Comparison of ENCODE assay signal across 16 cellular contexts in the genomic region with DNA sequence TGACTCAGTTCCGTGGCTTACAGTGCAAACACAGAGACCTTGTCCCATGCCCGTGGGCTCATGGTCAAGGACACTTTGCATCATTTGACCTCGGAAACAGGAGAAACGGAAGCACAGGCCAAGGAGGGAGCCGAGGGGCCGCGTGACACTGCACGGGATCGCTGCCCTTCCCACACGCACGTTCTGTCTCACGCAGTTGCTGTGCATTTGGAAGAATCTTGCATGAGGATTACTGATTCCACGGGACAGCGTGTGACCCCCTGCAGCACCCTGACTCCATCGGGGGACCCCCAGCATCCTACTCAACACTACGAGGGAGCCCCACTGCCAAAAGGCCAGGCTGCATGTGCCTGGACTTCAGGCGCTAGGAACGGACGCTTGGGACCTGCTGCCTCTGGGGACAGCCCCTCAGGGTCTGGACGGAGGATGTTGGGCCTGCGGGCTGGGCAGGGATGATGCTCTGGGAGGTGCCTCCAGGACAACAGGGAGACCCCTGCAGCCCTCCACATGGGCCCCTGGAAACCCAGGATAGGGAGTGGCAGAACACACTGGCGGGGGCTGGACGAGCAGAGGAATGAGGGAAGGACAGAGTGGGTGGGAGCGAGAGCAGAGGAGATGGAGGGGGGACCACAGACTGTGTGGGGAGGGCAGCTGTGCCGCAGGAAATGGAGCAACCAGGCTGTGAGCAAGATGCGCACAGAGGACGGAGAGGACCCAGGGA.
A peak's percentile ranks its signal among the peaks of the same experiment; 100 is the strongest.
DNase-seq lines count a peak whose midpoint lies in the region; ATAC-seq, FAIRE-seq and TF ChIP-seq lines count a peak whose summit lies in the region.
"Had no signal": no experiment of that assay in that cellular context is flagged by ENCODE, and none has a peak within 500 bp of the region (broad histone marks: within the 10 kb centered on the region; RNA-seq: fewer than 3 reads in every experiment).

No MANE protein-coding gene starts in this region.

- ATAC-seq in HepG2, result peak; percentile 31
- ATAC-seq: PC-3 had no signal

- H3K27me3 Mint-ChIP-seq in activated naive CD4-positive, alpha-beta T cell treated with anti-CD3 and anti-CD28 coated beads, Interleukin-2, amount 10 ng/mL, durations not matched to agents 7 days and 5 days, result no peaks in the 10 kb centered on the region
- no peaks in the 10 kb centered on the region; the same call in 1 of the 2 replicates for H3K27me3 Mint-ChIP-seq in HFFc6 (ENCODE audit: insufficient read depth)

- H3K4me1 ChIP-seq in HepG2 (ENCODE audit: insufficient read depth, low read length) (peaks cover 64% of the 10 kb centered on the region), spleen (peaks cover 0 to 41% (median 7%) of the 10 kb centered on the region in 6 donors), hepatocyte (ENCODE audit: insufficient read depth) (no peaks in the 10 kb centered on the region)

- CTCF ChIA-PET in activated naive CD4-positive, alpha-beta T cell treated with anti-CD3 and anti-CD28 coated beads, Interleukin-2, amount 10 ng/mL, durations not matched to agents 7 days and 5 days (lab: Charles Lee), result no interaction called here
- CTCF ChIA-PET in HepG2 (lab: Yijun Ruan, JAX; ENCODE audit: low intra/inter-chr PET ratio, low total read pairs), result no interaction called here

- H3K4me1 Mint-ChIP-seq in activated naive CD4-positive, alpha-beta T cell treated with anti-CD3 and anti-CD28 coated beads, Interleukin-2, amount 10 ng/mL, durations not matched to agents 7 days and 5 days, result no peaks in the 10 kb centered on the region
- no peaks in the 10 kb centered on the region for H3K4me1 Mint-ChIP-seq in HFFc6 (ENCODE audit: low read depth)

- TF ChIP-seq POLR2A in HepG2 (IDR thresholded peaks at IDR 0.05; ENCODE audit: insufficient read depth in 1 of 2, low read depth in 2 of 2, low read length in 2 of 2), result no peak
- TF ChIP-seq POLR2A in spleen (IDR thresholded peaks at IDR 0.05), result no peak

- H3K79me2 ChIP-seq in HepG2 (ENCODE audit: insufficient read depth, low read length) (no peaks in the 10 kb centered on the region), hepatocyte (no peaks in the 10 kb centered on the region)

- 18% methylated on average over 19 of the region's 27 CpGs for WGBS in HepG2 (ENCODE audit: low lambda C conversion rate)
- WGBS in spleen, 5 donors, result 74 to 81% (median 78%) methylated on average over 25 to 27 of the region's 27 CpGs
- WGBS in hepatocyte (ENCODE audit: low lambda C conversion rate, missing lambda C conversion rate), result 91% methylated on average over 26 of the region's 27 CpGs

- H3K27ac ChIP-seq in HepG2 (ENCODE audit: extremely low read length, insufficient read depth, low read length) (peak overlapping the region; percentile 40), spleen (peak overlapping the region in 5 of 8 donors; percentile 20 to 55 (median 37)), hepatocyte (no peak overlapping the region)

- no peak overlapping the region for H3K4me3 Mint-ChIP-seq in activated naive CD4-positive, alpha-beta T cell treated with anti-CD3 and anti-CD28 coated beads, Interleukin-2, amount 10 ng/mL, durations not matched to agents 7 days and 5 days
- H3K4me3 Mint-ChIP-seq in HFFc6, result no peak overlapping the region

- H3K36me3 Mint-ChIP-seq in activated naive CD4-positive, alpha-beta T cell treated with anti-CD3 and anti-CD28 coated beads, Interleukin-2, amount 10 ng/mL, durations not matched to agents 7 days and 5 days, result no peaks in the 10 kb centered on the region
- H3K36me3 Mint-ChIP-seq in HFFc6 (ENCODE audit: low read depth), result no peaks in the 10 kb centered on the region

- no peak overlapping the region for H3K27ac Mint-ChIP-seq in activated naive CD4-positive, alpha-beta T cell treated with anti-CD3 and anti-CD28 coated beads, Interleukin-2, amount 10 ng/mL, durations not matched to agents 7 days and 5 days
- no peak overlapping the region for H3K27ac Mint-ChIP-seq in HFFc6

- no peak for FAIRE-seq in HepG2 (lab: Jason Lieb, UNC)
- FAIRE-seq: A204.1, H54 had no signal

- TF ChIP-seq EP300 in HepG2 (IDR thresholded peaks at IDR 0.05; ENCODE audit: low read depth in 2 of 2, low read length in 2 of 2) (peak in 1 of 2 experiments; percentile 69; a peak in 2 of 4 replicates), HepG2 (CRISPR knock-in tag; IDR thresholded peaks at IDR 0.05; ENCODE audit: borderline replicate concordance) (peak; percentile 77)

- H3K9me2 ChIP-seq in hepatocyte (replicated peaks; ENCODE audit: insufficient read depth), result no peaks in the 10 kb centered on the region

- no peaks in the 10 kb centered on the region for H3K36me3 ChIP-seq in HepG2 (replicated peaks in 1 of 2; ENCODE audit: control insufficient read depth in 1 of 2, insufficient read depth in 2 of 2, low read length in 2 of 2)
- peaks cover 0 to 8% (median 0%) of the 10 kb centered on the region in 6 donors for H3K36me3 ChIP-seq in spleen
- no peaks in the 10 kb centered on the region for H3K36me3 ChIP-seq in hepatocyte (replicated peaks; ENCODE audit: insufficient read depth, low read depth)

- DNase-seq in activated naive CD4-positive, alpha-beta T cell treated with anti-CD3 and anti-CD28 coated beads, Interleukin-2, amount 10 ng/mL, durations not matched to agents 7 days and 5 days, result peak; percentile 8
- no peak for DNase-seq in activated naive CD4-positive, alpha-beta T cell (lab: John Stamatoyannopoulos, UW)
- DNase-seq in RPMI7951 (ENCODE audit: low read depth) (peak; percentile 75), HepG2 (ENCODE audit: low spot score) (peak; percentile 48), spleen (peak; percentile 69), hepatocyte (ENCODE audit: low spot score) (no peak), HFFc6 (no peak), NCI-H128 (lab: John Stamatoyannopoulos, UW; ENCODE audit: unreplicated experiment) (no peak)
- DNase-seq: C1 segment of cervical spinal cord, NCI-H1092, NCI-H2081 treated with DMSO at 0.1 percent for 48 hours, NCI-H510A, NCI-H82, PC-3 had no signal

- no peak overlapping the region for H3K9ac ChIP-seq in HepG2 (ENCODE audit: insufficient read depth, low read depth, low read length)

- TF ChIP-seq CTCF in HepG2 (CRISPR knock-in tag; IDR thresholded peaks at IDR 0.05), result no peak
- no peak for TF ChIP-seq CTCF in spleen (IDR thresholded peaks at IDR 0.05 in 8 of 11, conservative IDR thresholded peaks at IDR 0.05 in 3 of 11)
- TF ChIP-seq CTCF in hepatocyte (IDR thresholded peaks at IDR 0.05; ENCODE audit: poor library complexity), result no peak
- TF ChIP-seq CTCF in HFFc6 (IDR thresholded peaks at IDR 0.05), result no peak

- no peaks in the 10 kb centered on the region for H3K9me3 Mint-ChIP-seq in activated naive CD4-positive, alpha-beta T cell treated with anti-CD3 and anti-CD28 coated beads, Interleukin-2, amount 10 ng/mL, durations not matched to agents 7 days and 5 days
- peaks cover 14% of the 10 kb centered on the region; the same call in 1 of the 2 replicates for H3K9me3 Mint-ChIP-seq in HFFc6

- H3K4me3 ChIP-seq in HepG2 (replicated peaks in 1 of 3; ENCODE audit: insufficient read depth in 1 of 3, low read depth in 2 of 3, low read length in 3 of 3) (peak overlapping the region in 1 of 3 experiments; percentile 31; a peak in 2 of 6 replicates), spleen (no peak overlapping the region), hepatocyte (no peak overlapping the region)

- no peaks in the 10 kb centered on the region for H4K20me1 ChIP-seq in HepG2 (ENCODE audit: insufficient read depth, low read length)
- no peaks in the 10 kb centered on the region for H4K20me1 ChIP-seq in hepatocyte (ENCODE audit: insufficient read depth, poor library complexity, severe bottlenecking)

- TF ChIP-seq RAD21 in HepG2 (CRISPR knock-in tag; IDR thresholded peaks at IDR 0.05), result no peak

- in situ Hi-C loops in HepG2 (cut with HindIII; ENCODE audit: extremely low pct_ligation_motif_present, low pct_unique_long_range_greater_than_20kb), result no loop called here

- POLR2A ChIA-PET in HepG2 (lab: Yijun Ruan, JAX), result no interaction called here

- no TSS peak for BruUV-seq in HepG2 (replicated peaks; lab: Mats Ljungman, UMichigan)

- H3K9me3 ChIP-seq in HepG2 (ENCODE audit: low read length) (no peaks in the 10 kb centered on the region), spleen (no peaks in the 10 kb centered on the region), hepatocyte (ENCODE audit: low read depth) (no peaks in the 10 kb centered on the region)

- H3K4me2 ChIP-seq in HepG2 (ENCODE audit: low read depth, low read length), result peak overlapping the region; percentile 33
- H3K4me2 ChIP-seq in hepatocyte, result no peak overlapping the region

- no peak overlapping the region for H2AFZ ChIP-seq in HepG2 (ENCODE audit: low read length)
- H2AFZ ChIP-seq in hepatocyte, result no peak overlapping the region

- intact Hi-C loops in HepG2 (cut with micrococcal nuclease; ENCODE audit: unreplicated experiment), result no loop called here
- intact Hi-C loops in spleen (cut with DNase I; ENCODE audit: low total_unique reads), result no loop called here

- H3K27me3 ChIP-seq in HepG2 (ENCODE audit: control insufficient read depth in 1 of 2, insufficient read depth in 2 of 2, low read length in 2 of 2) (peaks cover 2 to 6% of the 10 kb centered on the region in 2 experiments; a peak in 1 of 5 replicates), spleen (replicated peaks in 1 of 7) (no peaks in the 10 kb centered on the region), hepatocyte (no peaks in the 10 kb centered on the region)

TF ChIP-seq in HepG2, 621 proteins besides CTCF, POLR2A, EP300 and RAD21 (continues in another document):
- TF ChIP-seq ZBTB42 (CRISPR knock-in tag; IDR thresholded peaks at IDR 0.05), result no peak
- TF ChIP-seq, protein P1, sequence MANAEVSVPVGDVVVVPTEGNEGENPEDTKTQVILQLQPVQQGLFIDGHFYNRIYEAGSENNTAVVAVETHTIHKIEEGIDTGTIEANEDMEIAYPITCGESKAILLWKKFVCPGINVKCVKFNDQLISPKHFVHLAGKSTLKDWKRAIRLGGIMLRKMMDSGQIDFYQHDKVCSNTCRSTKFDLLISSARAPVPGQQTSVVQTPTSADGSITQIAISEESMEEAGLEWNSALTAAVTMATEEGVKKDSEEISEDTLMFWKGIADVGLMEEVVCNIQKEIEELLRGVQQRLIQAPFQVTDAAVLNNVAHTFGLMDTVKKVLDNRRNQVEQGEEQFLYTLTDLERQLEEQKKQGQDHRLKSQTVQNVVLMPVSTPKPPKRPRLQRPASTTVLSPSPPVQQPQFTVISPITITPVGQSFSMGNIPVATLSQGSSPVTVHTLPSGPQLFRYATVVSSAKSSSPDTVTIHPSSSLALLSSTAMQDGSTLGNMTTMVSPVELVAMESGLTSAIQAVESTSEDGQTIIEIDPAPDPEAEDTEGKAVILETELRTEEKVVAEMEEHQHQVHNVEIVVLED (CRISPR knock-in tag; IDR thresholded peaks at IDR 0.05; ENCODE audit: borderline replicate concordance), result peak; percentile 38; the same call in 1 of the 2 replicates
- no peak for TF ChIP-seq ZFP82 (CRISPR knock-in tag; IDR thresholded peaks at IDR 0.05; ENCODE audit: borderline replicate concordance)

Comparison
In these comparisons a context has a peak if more than half of its experiments do, and no peak if none do; other contexts are left out.
1. DNase-seq: peak in activated naive CD4-positive, alpha-beta T cell treated with anti-CD3 and anti-CD28 coated beads, Interleukin-2, amount 10 ng/mL, durations not matched to agents 7 days and 5 days (single experiment), RPMI7951 (single experiment), HepG2 (single experiment) and spleen (single experiment); none in activated naive CD4-positive, alpha-beta T cell (0 of 4), hepatocyte (single experiment), HFFc6 (single experiment) and NCI-H128 (single experiment).